ENCODE assay signal across 2 cellular contexts in genomic region chr2:196089448-196089847, GRCh38. TPM values are rescaled to one million over a fixed set of nuclear protein-coding genes. Genes with fewer than 3 reads are reported as not detected.
"Had no signal": no experiment of that assay in that cellular context is flagged by ENCODE, and none has a peak within 500 bp of the region (broad histone marks: within the 10 kb centered on the region; RNA-seq: fewer than 3 reads in every experiment).

No MANE protein-coding gene starts in this region.

RNA-seq across cellular contexts. Expression of gene DNAH7, which starts 20.8 kb away (rescaled TPM):
- total RNA-seq: activated CD4-positive, alpha-beta T cell treated with anti-CD3 and anti-CD28 coated beads for 36 hours; activated naive CD8-positive, alpha-beta T cell treated with anti-CD3 and anti-CD28 coated beads, Interleukin-2, amount 10 ng/mL, durations not matched to agents 7 days and 5 days had no signal
